Comparison of ENCODE assay signal across 24 cellular contexts in genomic region chr2:159725713-159726112, GRCh38. TPM values are rescaled to one million over a fixed set of nuclear protein-coding genes. Genes with fewer than 3 reads are reported as not detected.
DNase-seq lines count a peak whose midpoint lies in the region; ATAC-seq and TF ChIP-seq lines count a peak whose summit lies in the region.
"Had no signal": no experiment of that assay in that cellular context is flagged by ENCODE, and none has a peak within 500 bp of the region (broad histone marks: within the 10 kb centered on the region; RNA-seq: fewer than 3 reads in every experiment).

No MANE protein-coding gene starts in this region.

- H4K91ac ChIP-seq in trophoblast cell (ENCODE audit: low read depth, low read length): no peak overlapping the region

- no peak overlapping the region for H2BK120ac ChIP-seq in trophoblast cell (ENCODE audit: insufficient read depth, low read length, poor library complexity)

- H3K9ac ChIP-seq in trophoblast cell (ENCODE audit: low read length): no peak overlapping the region
- H3K9ac ChIP-seq: BLaER1 treated with 17β-estradiol and CSF1 and Interleukin-3, amounts not matched to agents 10 nM and 100 nM had no signal

- peak overlapping the region; percentile 47 for H3K27ac Mint-ChIP-seq in activated CD4-positive, alpha-beta T cell treated with anti-CD3 and anti-CD28 coated beads for 36 hours
- H3K27ac Mint-ChIP-seq in activated CD4-positive, alpha-beta T cell treated with anti-CD3 and anti-CD28 coated beads, Interleukin-2, amount 10 ng/mL, durations not matched to agents 24 days and 14 days: no peak overlapping the region
- H3K27ac Mint-ChIP-seq in natural killer cell: peak overlapping the region; percentile 56 to 65
- H3K27ac Mint-ChIP-seq in natural killer cell treated with Interleukin-12 subunit alpha and Interleukin-12 subunit beta and Interleukin-15 and Interleukin-18, amount 100 ng/mL, for 72 hours: peak overlapping the region in 1 of 2 donors; percentile 16

- H3K9me3 ChIP-seq in trophoblast cell (ENCODE audit: insufficient read depth, low read depth, low read length): no peaks in the 10 kb centered on the region
- H3K9me3 ChIP-seq: HAP-1 had no signal

- no peak for ATAC-seq in activated CD4-positive, alpha-beta T cell treated with anti-CD3 and anti-CD28 coated beads for 36 hours
- no peak for ATAC-seq in natural killer cell
- ATAC-seq in natural killer cell treated with Interleukin-12 subunit alpha and Interleukin-12 subunit beta and Interleukin-15 and Interleukin-18, amount 100 ng/mL, for 72 hours: no peak
- peak; percentile 67 for ATAC-seq in left ventricle myocardium superior
- ATAC-seq: Panc1 had no signal

- H3K79me2 ChIP-seq in trophoblast cell (ENCODE audit: control insufficient read depth, insufficient read depth, low read length, poor library complexity): peaks cover 18% of the 10 kb centered on the region

- H3K14ac ChIP-seq in trophoblast cell (ENCODE audit: low read length): no peak overlapping the region

- no peak overlapping the region for H3K4me3 Mint-ChIP-seq in activated CD4-positive, alpha-beta T cell treated with anti-CD3 and anti-CD28 coated beads for 36 hours
- H3K4me3 Mint-ChIP-seq in activated CD4-positive, alpha-beta T cell treated with anti-CD3 and anti-CD28 coated beads, Interleukin-2, amount 10 ng/mL, durations not matched to agents 24 days and 14 days: no peak overlapping the region
- peak overlapping the region; percentile 25 for H3K4me3 Mint-ChIP-seq in natural killer cell
- H3K4me3 Mint-ChIP-seq in natural killer cell treated with Interleukin-12 subunit alpha and Interleukin-12 subunit beta and Interleukin-15 and Interleukin-18, amount 100 ng/mL, for 72 hours: no peak overlapping the region

- no peak overlapping the region for H4K12ac ChIP-seq in trophoblast cell (ENCODE audit: low read depth, low read length)

- peaks cover 7 to 9% of the 10 kb centered on the region in 2 experiments for H3K36me3 ChIP-seq in trophoblast cell (ENCODE audit: control insufficient read depth in 1 of 2, insufficient read depth in 2 of 2, low read length in 2 of 2)

- H4K8ac ChIP-seq in trophoblast cell (ENCODE audit: low read depth, low read length): no peak overlapping the region

- no peak overlapping the region for H3K23ac ChIP-seq in trophoblast cell (ENCODE audit: low read length)

- H3K4me1 ChIP-seq in trophoblast cell (ENCODE audit: control insufficient read depth in 1 of 2, insufficient read depth in 2 of 2, low read length in 2 of 2): no peaks in the 10 kb centered on the region
- H3K4me1 ChIP-seq: HAP-1 had no signal

- no peak overlapping the region for H2BK12ac ChIP-seq in trophoblast cell (ENCODE audit: low read length)

- no peaks in the 10 kb centered on the region for H3K79me1 ChIP-seq in trophoblast cell (ENCODE audit: low read length)

- intact Hi-C loops in activated CD4-positive, alpha-beta T cell treated with anti-CD3 and anti-CD28 coated beads for 36 hours (cut with DNase I, micrococcal nuclease): no loop called here
- intact Hi-C loops in activated CD4-positive, alpha-beta T cell treated with anti-CD3 and anti-CD28 coated beads, Interleukin-2, amount 10 ng/mL, durations not matched to agents 24 days and 14 days (cut with micrococcal nuclease): no loop called here
- intact Hi-C loops in natural killer cell (cut with micrococcal nuclease) (no loop called here), left ventricle myocardium superior (cut with micrococcal nuclease) (no loop called here)

- CTCF ChIA-PET in activated CD4-positive, alpha-beta T cell treated with anti-CD3 and anti-CD28 coated beads for 36 hours (lab: Charles Lee): interaction anchor here (1.6 kb wide), 1 partner anchor 9 kb away, joined by 5 read pairs; no protein-coding TSS in a partner anchor

- no peak overlapping the region for H2BK5ac ChIP-seq in trophoblast cell (ENCODE audit: low read depth, low read length, poor library complexity)

- H3K27me3 ChIP-seq in trophoblast cell (ENCODE audit: insufficient read depth, low read length): no peaks in the 10 kb centered on the region
- H3K27me3 ChIP-seq: BLaER1 treated with 17β-estradiol and CSF1 and Interleukin-3, amounts not matched to agents 10 nM and 100 nM had no signal

- no CpG with 5 or more reads among the region's 3 CpGs for WGBS in trophoblast cell (ENCODE audit: extremely low coverage, insufficient coverage, insufficient read length)

- H3K36me3 Mint-ChIP-seq in activated CD4-positive, alpha-beta T cell treated with anti-CD3 and anti-CD28 coated beads for 36 hours (ENCODE audit: low read depth): peaks cover 67% of the 10 kb centered on the region
- H3K36me3 Mint-ChIP-seq in activated CD4-positive, alpha-beta T cell treated with anti-CD3 and anti-CD28 coated beads, Interleukin-2, amount 10 ng/mL, durations not matched to agents 24 days and 14 days (ENCODE audit: low read depth): peaks cover 71% of the 10 kb centered on the region
- H3K36me3 Mint-ChIP-seq in natural killer cell: no peaks in the 10 kb centered on the region
- peaks cover 24% of the 10 kb centered on the region for H3K36me3 Mint-ChIP-seq in natural killer cell treated with Interleukin-12 subunit alpha and Interleukin-12 subunit beta and Interleukin-15 and Interleukin-18, amount 100 ng/mL, for 72 hours

- POLR2A ChIA-PET in activated CD4-positive, alpha-beta T cell treated with anti-CD3 and anti-CD28 coated beads for 36 hours (lab: Charles Lee): interaction anchor here (0.6 kb wide), 1 partner anchor 29 kb away, joined by 3 read pairs; no protein-coding TSS in a partner anchor

- H2AK5ac ChIP-seq in trophoblast cell (ENCODE audit: low read length): no peak overlapping the region

- peaks cover 3% of the 10 kb centered on the region for H3K9me3 Mint-ChIP-seq in activated CD4-positive, alpha-beta T cell treated with anti-CD3 and anti-CD28 coated beads for 36 hours (ENCODE audit: low read depth)
- H3K9me3 Mint-ChIP-seq in activated CD4-positive, alpha-beta T cell treated with anti-CD3 and anti-CD28 coated beads, Interleukin-2, amount 10 ng/mL, durations not matched to agents 24 days and 14 days: peaks cover 4% of the 10 kb centered on the region
- H3K9me3 Mint-ChIP-seq in natural killer cell: peaks cover 0 to 3% of the 10 kb centered on the region in 2 donors
- no peaks in the 10 kb centered on the region for H3K9me3 Mint-ChIP-seq in natural killer cell treated with Interleukin-12 subunit alpha and Interleukin-12 subunit beta and Interleukin-15 and Interleukin-18, amount 100 ng/mL, for 72 hours

- no peak overlapping the region for H3K18ac ChIP-seq in trophoblast cell (ENCODE audit: low read length)

- no peak overlapping the region for H3K27ac ChIP-seq in trophoblast cell (ENCODE audit: low read depth, low read length)
- H3K27ac ChIP-seq: 22Rv1; BLaER1 treated with 17β-estradiol and CSF1 and Interleukin-3, amounts not matched to agents 10 nM and 100 nM had no signal

- H3K4me3 ChIP-seq in trophoblast cell (ENCODE audit: low read depth, low read length): no peak overlapping the region
- H3K4me3 ChIP-seq: BLaER1 treated with 17β-estradiol and CSF1 and Interleukin-3, amounts not matched to agents 10 nM and 100 nM; HAP-1 had no signal

- H3K27me3 Mint-ChIP-seq in activated CD4-positive, alpha-beta T cell treated with anti-CD3 and anti-CD28 coated beads for 36 hours: no peaks in the 10 kb centered on the region
- no peaks in the 10 kb centered on the region for H3K27me3 Mint-ChIP-seq in activated CD4-positive, alpha-beta T cell treated with anti-CD3 and anti-CD28 coated beads, Interleukin-2, amount 10 ng/mL, durations not matched to agents 24 days and 14 days
- H3K27me3 Mint-ChIP-seq in natural killer cell (ENCODE audit: low read depth in 2 of 2): no peaks in the 10 kb centered on the region
- H3K27me3 Mint-ChIP-seq in natural killer cell treated with Interleukin-12 subunit alpha and Interleukin-12 subunit beta and Interleukin-15 and Interleukin-18, amount 100 ng/mL, for 72 hours: no peaks in the 10 kb centered on the region
- H3K27me3 Mint-ChIP-seq: CD8-positive, alpha-beta memory T cell had no signal

- H3K4ac ChIP-seq in trophoblast cell (ENCODE audit: low read depth, low read length): peak overlapping the region; percentile 99

- H2AFZ ChIP-seq in trophoblast cell (ENCODE audit: insufficient read depth, low read length, poor library complexity): no peak overlapping the region

- no peak for TF ChIP-seq CTCF in natural killer cell (IDR thresholded peaks at IDR 0.05)

- peaks cover 66% of the 10 kb centered on the region for H3K4me1 Mint-ChIP-seq in activated CD4-positive, alpha-beta T cell treated with anti-CD3 and anti-CD28 coated beads for 36 hours
- peaks cover 40% of the 10 kb centered on the region for H3K4me1 Mint-ChIP-seq in activated CD4-positive, alpha-beta T cell treated with anti-CD3 and anti-CD28 coated beads, Interleukin-2, amount 10 ng/mL, durations not matched to agents 24 days and 14 days
- H3K4me1 Mint-ChIP-seq in natural killer cell: peaks cover 81 to 84% of the 10 kb centered on the region in 2 donors
- H3K4me1 Mint-ChIP-seq in natural killer cell treated with Interleukin-12 subunit alpha and Interleukin-12 subunit beta and Interleukin-15 and Interleukin-18, amount 100 ng/mL, for 72 hours (ENCODE audit: low read depth in 2 of 2): peaks cover 56% of the 10 kb centered on the region in 2 donors

- H3K4me2 ChIP-seq in trophoblast cell (ENCODE audit: low read length): no peak overlapping the region

- no peak for DNase-seq in activated CD4-positive, alpha-beta T cell treated with anti-CD3 and anti-CD28 coated beads for 36 hours
- no peak for DNase-seq in activated CD4-positive, alpha-beta T cell treated with anti-CD3 and anti-CD28 coated beads, Interleukin-2, amount 10 ng/mL, durations not matched to agents 24 days and 14 days
- DNase-seq in natural killer cell (no peak), left ventricle myocardium superior (no peak), trophoblast cell (no peak), kidney glomerular epithelial cell (lab: John Stamatoyannopoulos, UW) (no peak)
- DNase-seq in natural killer cell treated with Interleukin-12 subunit alpha and Interleukin-12 subunit beta and Interleukin-15 and Interleukin-18, amount 100 ng/mL, for 72 hours (ENCODE audit: low spot score): no peak
- DNase-seq in stimulated activated CD4-positive, alpha-beta T cell treated with anti-CD3 and anti-CD28 coated beads, Interleukin-4, amount 100 ng/mL, for 1 hour: no peak
- DNase-seq: ACHN; Calu3; CD8-positive, alpha-beta memory T cell; DMS153; Karpas-422; MV-4-11; NCI-H1694; NCI-H2081; NCI-H2171; NCI-H345; NCI-H524; NCI-H774 had no signal

RNA-seq across cellular contexts. Expression of gene MARCHF7, which starts 13.4 kb away (rescaled TPM):
- total RNA-seq in activated CD4-positive, alpha-beta T cell treated with anti-CD3 and anti-CD28 coated beads for 36 hours: 10 to 100 TPM; 78.3 to 83.1 TPM
- total RNA-seq in activated CD4-positive, alpha-beta T cell treated with anti-CD3 and anti-CD28 coated beads, Interleukin-2, amount 10 ng/mL, durations not matched to agents 24 days and 14 days: 67.1 and 72.0 TPM in 2 replicates
- 10 to 100 TPM; 60.5 to 96.5 (median 66.8) TPM for total RNA-seq in natural killer cell
- total RNA-seq in natural killer cell treated with Interleukin-12 subunit alpha and Interleukin-12 subunit beta and Interleukin-15 and Interleukin-18, amount 100 ng/mL, for 72 hours: 10 to 100 TPM; 72.6 to 74.3 TPM
- total RNA-seq in left ventricle myocardium superior: 85.2 TPM
- polyA plus RNA-seq in trophoblast cell (2013): 97.9 and 101 TPM in 2 replicates
